Comparison of ENCODE assay signal across 8 cellular contexts in genomic region chr17:75689441-75689873, GRCh38. TPM values are rescaled to one million over a fixed set of nuclear protein-coding genes. Genes with fewer than 3 reads are reported as not detected.
DNase-seq lines count a peak whose midpoint lies in the region; ATAC-seq, FAIRE-seq and TF ChIP-seq lines count a peak whose summit lies in the region.

No MANE protein-coding gene starts in this region.

- no peak overlapping the region for H3K4me3 Mint-ChIP-seq in activated CD4-positive, alpha-beta memory T cell treated with anti-CD3 and anti-CD28 coated beads, Interleukin-2, amount 10 ng/mL, durations not matched to agents 7 days and 5 days

- intact Hi-C loops in left ventricle myocardium inferior (cut with micrococcal nuclease): no loop called here
- intact Hi-C loops in left cardiac atrium (cut with DNase I): no loop called here

- peaks cover 50% of the 10 kb centered on the region for H3K4me1 Mint-ChIP-seq in activated CD4-positive, alpha-beta memory T cell treated with anti-CD3 and anti-CD28 coated beads, Interleukin-2, amount 10 ng/mL, durations not matched to agents 7 days and 5 days

- H3K4me3 ChIP-seq in left ventricle myocardium inferior: no peak overlapping the region
- no peak overlapping the region for H3K4me3 ChIP-seq in small intestine (ENCODE audit: low read depth in 1 of 2, low read length in 2 of 2)
- H3K4me3 ChIP-seq in WERI-Rb-1 (ENCODE audit: low read depth, low read length): no peak overlapping the region

- TF ChIP-seq CTCF in left ventricle myocardium inferior (IDR thresholded peaks at IDR 0.05; ENCODE audit: borderline replicate concordance) (no peak), WERI-Rb-1 (IDR thresholded peaks at IDR 0.05; ENCODE audit: low read depth, low read length) (no peak)

- H3K36me3 Mint-ChIP-seq in activated CD4-positive, alpha-beta memory T cell treated with anti-CD3 and anti-CD28 coated beads, Interleukin-2, amount 10 ng/mL, durations not matched to agents 7 days and 5 days (ENCODE audit: low read depth): peaks cover 22% of the 10 kb centered on the region

- H3K9me3 ChIP-seq in left ventricle myocardium inferior (replicated peaks): no peaks in the 10 kb centered on the region
- no peaks in the 10 kb centered on the region for H3K9me3 ChIP-seq in small intestine (ENCODE audit: control insufficient read depth, low read depth)
- no peaks in the 10 kb centered on the region for H3K9me3 ChIP-seq in WERI-Rb-1 (ENCODE audit: severe bottlenecking)

- no peaks in the 10 kb centered on the region for H3K9me3 Mint-ChIP-seq in activated CD4-positive, alpha-beta memory T cell treated with anti-CD3 and anti-CD28 coated beads, Interleukin-2, amount 10 ng/mL, durations not matched to agents 7 days and 5 days

- no peak for FAIRE-seq in small intestine (lab: Jason Lieb, UNC)

- POLR2A ChIA-PET in activated CD4-positive, alpha-beta memory T cell treated with anti-CD3 and anti-CD28 coated beads, Interleukin-2, amount 10 ng/mL, durations not matched to agents 7 days and 5 days (lab: Charles Lee): interaction anchor here (0.9 to 1.2 kb wide), 3 partner anchors 15 to 45 kb away, joined by 3 to 4 read pairs (median 3); partner anchors contain the start of gene SAP30BP

- DNase-seq in left ventricle myocardium inferior (no peak), left cardiac atrium (no peak), iris pigment epithelial cell (ENCODE audit: low read depth) (peak; percentile 36), small intestine (no peak), WERI-Rb-1 (no peak)
- peak; percentile 34 for DNase-seq in activated CD4-positive, alpha-beta memory T cell treated with anti-CD3 and anti-CD28 coated beads, Interleukin-2, amount 10 ng/mL, durations not matched to agents 7 days and 5 days

- H3K36me3 ChIP-seq in left ventricle myocardium inferior: peaks cover 4% of the 10 kb centered on the region
- peaks cover 2 to 4% of the 10 kb centered on the region in 2 donors for H3K36me3 ChIP-seq in small intestine (ENCODE audit: control insufficient read depth in 2 of 2, insufficient read depth in 2 of 2, low read length in 2 of 2)
- H3K36me3 ChIP-seq in WERI-Rb-1: peaks cover 61% of the 10 kb centered on the region

- CTCF ChIA-PET in activated CD4-positive, alpha-beta memory T cell treated with anti-CD3 and anti-CD28 coated beads, Interleukin-2, amount 10 ng/mL, durations not matched to agents 7 days and 5 days (lab: Charles Lee): interaction anchor here (1.1 to 6.0 kb wide), 6 partner anchors 14 to 419 kb away, joined by 3 to 37 read pairs (median 9); partner anchors contain the start of genes MIF4GD and SMIM5

- peaks cover 88% of the 10 kb centered on the region for H3K4me1 ChIP-seq in left ventricle myocardium inferior
- peaks cover 11 to 26% of the 10 kb centered on the region in 2 donors for H3K4me1 ChIP-seq in small intestine (ENCODE audit: control insufficient read depth in 2 of 2, insufficient read depth in 1 of 2, low read depth in 1 of 2, low read length in 1 of 2)

- WGBS in small intestine, 3 donors: 54 to 64% (median 61%) methylated on average over 6 of the region's 6 CpGs

- H3K27ac ChIP-seq in left ventricle myocardium inferior (replicated peaks): peak overlapping the region; percentile 81
- peak overlapping the region in 1 of 2 donors; percentile 30 for H3K27ac ChIP-seq in small intestine (ENCODE audit: low read depth in 1 of 2, low read length in 1 of 2)
- H3K27ac ChIP-seq in WERI-Rb-1: no peak overlapping the region

- peak overlapping the region; percentile 76 for H3K27ac Mint-ChIP-seq in activated CD4-positive, alpha-beta memory T cell treated with anti-CD3 and anti-CD28 coated beads, Interleukin-2, amount 10 ng/mL, durations not matched to agents 7 days and 5 days

- no peak for ATAC-seq in left cardiac atrium
- no peak for ATAC-seq in HG03442 (IDR thresholded peaks at IDR 0.05; ENCODE audit: unreplicated experiment)
- no peak for ATAC-seq in HG02973 (IDR thresholded peaks at IDR 0.05; ENCODE audit: unreplicated experiment)

- H3K27me3 ChIP-seq in left ventricle myocardium inferior (ENCODE audit: low read depth): no peaks in the 10 kb centered on the region
- H3K27me3 ChIP-seq in small intestine (ENCODE audit: control insufficient read depth in 2 of 2, insufficient read depth in 2 of 2, low read length in 2 of 2): no peaks in the 10 kb centered on the region
- no peaks in the 10 kb centered on the region for H3K27me3 ChIP-seq in WERI-Rb-1 (ENCODE audit: insufficient read depth, low read depth, severe bottlenecking)

- no peaks in the 10 kb centered on the region for H3K27me3 Mint-ChIP-seq in activated CD4-positive, alpha-beta memory T cell treated with anti-CD3 and anti-CD28 coated beads, Interleukin-2, amount 10 ng/mL, durations not matched to agents 7 days and 5 days

RNA-seq across cellular contexts. Expression of gene SAP30BP, which starts 22.3 kb away (rescaled TPM):
- total RNA-seq in left ventricle myocardium inferior: 47.2 TPM
- 10 to 100 TPM; 47.2 to 59.6 TPM for total RNA-seq in left cardiac atrium
- total RNA-seq in activated CD4-positive, alpha-beta memory T cell treated with anti-CD3 and anti-CD28 coated beads, Interleukin-2, amount 10 ng/mL, durations not matched to agents 7 days and 5 days: 10 to 100 TPM; 87.2 to 89.6 TPM
- polyA plus RNA-seq in small intestine: 10 to 100 TPM; 52.6 to 92.7 (median 83.2) TPM

RNA-seq across cellular contexts. Expression of gene RECQL5, which starts 22.5 kb away (rescaled TPM):
- total RNA-seq in left ventricle myocardium inferior: 17.3 TPM
- 10 to 100 TPM; 11.3 to 15.5 TPM for total RNA-seq in left cardiac atrium
- total RNA-seq in activated CD4-positive, alpha-beta memory T cell treated with anti-CD3 and anti-CD28 coated beads, Interleukin-2, amount 10 ng/mL, durations not matched to agents 7 days and 5 days: 10 to 100 TPM; 38.3 TPM
- polyA plus RNA-seq in small intestine: 10 to 100 TPM; 14.6 to 20.2 (median 15.7) TPM

RNA-seq across cellular contexts. Expression of gene ITGB4, which starts 31.8 kb away (rescaled TPM):
- total RNA-seq in left ventricle myocardium inferior (10.6 TPM), left cardiac atrium (10 to 100 TPM; 18.9 to 26.9 TPM)
- under 1 TPM; 0.43 to 0.68 TPM for total RNA-seq in activated CD4-positive, alpha-beta memory T cell treated with anti-CD3 and anti-CD28 coated beads, Interleukin-2, amount 10 ng/mL, durations not matched to agents 7 days and 5 days
- polyA plus RNA-seq in small intestine: 100 to 1,000 TPM; 100 to 288 (median 210) TPM

RNA-seq across cellular contexts. Expression of gene SMIM5, which starts 56.2 kb away (rescaled TPM):
- total RNA-seq in left ventricle myocardium inferior (14.0 TPM), left cardiac atrium (10 to 100 TPM in 1 of 2 donors, 1 to 10 TPM in 1; 8.6 to 11.4 TPM)
- not detected for total RNA-seq in activated CD4-positive, alpha-beta memory T cell treated with anti-CD3 and anti-CD28 coated beads, Interleukin-2, amount 10 ng/mL, durations not matched to agents 7 days and 5 days
- 100 to 1,000 TPM in 1 of 3 donors, 10 to 100 TPM in 2; 11.1 to 114 (median 94.6) TPM for polyA plus RNA-seq in small intestine

Comparison
In these comparisons a context has a peak if more than half of its experiments do, and no peak if none do; other contexts are left out.
1. DNase-seq: peak in activated CD4-positive, alpha-beta memory T cell treated with anti-CD3 and anti-CD28 coated beads, Interleukin-2, amount 10 ng/mL, durations not matched to agents 7 days and 5 days (single experiment) and iris pigment epithelial cell (single experiment); none in left ventricle myocardium inferior (single experiment), left cardiac atrium (single experiment), small intestine (single experiment) and WERI-Rb-1 (single experiment).